Comparison of ENCODE assay signal across 31 cellular contexts in genomic region chr6:1105833-1106400, GRCh38.
"Had no signal": no experiment of that assay in that cellular context is flagged by ENCODE, and none has a peak within 500 bp of the region (broad histone marks: within the 10 kb centered on the region; RNA-seq: fewer than 3 reads in every experiment).

No MANE protein-coding gene starts in this region.

- ATAC-seq: gastrocnemius medialis; left cardiac atrium; left ventricle myocardium superior; pancreas; sciatic nerve; stimulated activated effector memory CD8-positive, alpha-beta T cell treated with anti-CD3 and anti-CD28 coated beads, Interleukin-12 subunit alpha, Interleukin-12 subunit beta, amount 100 ng/mL, for 72 hours had no signal

- H3K4me3 ChIP-seq: adrenal gland, ascending aorta, coronary artery, dorsolateral prefrontal cortex, gastrocnemius medialis, pancreas, prostate gland, upper lobe of left lung, vagina had no signal

- DNase-seq: activated CD4-positive, alpha-beta T cell treated with anti-CD3 and anti-CD28 coated beads for 48 hours; activated CD4-positive, alpha-beta T cell treated with anti-CD3 and anti-CD28 coated beads, Interleukin-2, amount 50 U/mL, for 48 hours; activated CD8-positive, alpha-beta memory T cell treated with anti-CD3 and anti-CD28 coated beads for 24 hours; activated effector memory CD4-positive, alpha-beta T cell treated with anti-CD3 and anti-CD28 coated beads, Interleukin-2, amount 50 U/mL, for 16 hours; activated naive CD4-positive, alpha-beta T cell treated with anti-CD3 and anti-CD28 coated beads for 36 hours; activated naive CD8-positive, alpha-beta T cell treated with anti-CD3 and anti-CD28 coated beads for 36 hours; activated T-cell treated with anti-CD3 and anti-CD28 coated beads, Interleukin-2, amount 50 U/mL, for 1 hour; adrenal gland; dorsolateral prefrontal cortex; effector memory CD4-positive, alpha-beta T cell; erythroblast; gastrocnemius medialis; glutamatergic neuron; left cardiac atrium; left ventricle myocardium superior; naive B cell; nephron progenitor cell; pancreas; retina; small intestine; stimulated activated CD4-positive, alpha-beta T cell treated with anti-CD3 and anti-CD28 coated beads, Interleukin-4, amount 100 ng/mL, for 24 hours; T-helper 9 cell; upper lobe of left lung had no signal

- H3K36me3 ChIP-seq: adrenal gland, ascending aorta, gastrocnemius medialis, neutrophil, pancreas, prostate gland, upper lobe of left lung, vagina had no signal

- H3K27me3 ChIP-seq: adrenal gland, ascending aorta, gastrocnemius medialis, pancreas, upper lobe of left lung, vagina had no signal

- FAIRE-seq: pancreas, small intestine, TTC549 had no signal
